In genomic region chr10:97821308-97822038, GRCh38 we compare ENCODE assay signal across 1 cellular context.
TF ChIP-seq lines count a peak whose summit lies in the region.

No MANE protein-coding gene starts in this region.

TF ChIP-seq in HEK293T, 16 proteins besides CTCF, POLR2A, EP300 and RAD21:
- TF ChIP-seq TARDBP (IDR thresholded peaks at IDR 0.05): no peak
- TF ChIP-seq LEF1 (IDR thresholded peaks at IDR 0.05; ENCODE audit: borderline replicate concordance): no peak
- no peak for TF ChIP-seq NFRKB (IDR thresholded peaks at IDR 0.05)
- no peak for TF ChIP-seq SP1 (IDR thresholded peaks at IDR 0.05)
- no peak for TF ChIP-seq CTBP1 (IDR thresholded peaks at IDR 0.05; ENCODE audit: borderline replicate concordance)
- no peak for TF ChIP-seq FOXM1 (IDR thresholded peaks at IDR 0.05; ENCODE audit: borderline replicate concordance)
- TF ChIP-seq L3MBTL2 (conservative IDR thresholded peaks at IDR 0.05): no peak
- TF ChIP-seq ELF4 (IDR thresholded peaks at IDR 0.05): no peak
- no peak for TF ChIP-seq SUZ12 (IDR thresholded peaks at IDR 0.05)
- TF ChIP-seq HDGF (IDR thresholded peaks at IDR 0.05; ENCODE audit: borderline replicate concordance): no peak
- TF ChIP-seq PKNOX1 (IDR thresholded peaks at IDR 0.05): no peak
